In genomic region chr11:30949838-30950237, GRCh38 we compare ENCODE assay signal across 4 cellular contexts.
A peak's percentile ranks its signal among the peaks of the same experiment; 100 is the strongest.
TF ChIP-seq lines count a peak whose summit lies in the region.

No MANE protein-coding gene starts in this region.

TF ChIP-seq in HepG2, 621 proteins besides CTCF, POLR2A, EP300 and RAD21:
- peak; percentile 39 to 76; a peak in 3 of 4 replicates for TF ChIP-seq MAFK (conservative IDR thresholded peaks at IDR 0.05 in 1 of 2, IDR thresholded peaks at IDR 0.05 in 1 of 2; ENCODE audit: low read length in 2 of 2)
- no peak for TF ChIP-seq CHD4 (IDR thresholded peaks at IDR 0.05; ENCODE audit: borderline replicate concordance, low read length)
- TF ChIP-seq ZNF225 (CRISPR knock-in tag; IDR thresholded peaks at IDR 0.05), result no peak
- peak; percentile 61 for TF ChIP-seq MAFF (IDR thresholded peaks at IDR 0.05; ENCODE audit: low read depth, low read length)

TF ChIP-seq in A549, 52 proteins besides CTCF, POLR2A, EP300 and RAD21:
- TF ChIP-seq RARB (CRISPR knock-in tag; IDR thresholded peaks at IDR 0.05) (no peak), MAFK (IDR thresholded peaks at IDR 0.05; ENCODE audit: partially characterized antibody) (peak; percentile 73)

TF ChIP-seq in IMR-90, 13 proteins besides CTCF, POLR2A, EP300 and RAD21:
- TF ChIP-seq MXI1 (IDR thresholded peaks at IDR 0.05; ENCODE audit: borderline replicate concordance, low read depth, low read length) (no peak), MAFK (IDR thresholded peaks at IDR 0.05; ENCODE audit: low read depth, low read length) (peak; percentile 65)

TF ChIP-seq in K562, 482 proteins besides CTCF, POLR2A, EP300 and RAD21:
- TF ChIP-seq, protein P1, sequence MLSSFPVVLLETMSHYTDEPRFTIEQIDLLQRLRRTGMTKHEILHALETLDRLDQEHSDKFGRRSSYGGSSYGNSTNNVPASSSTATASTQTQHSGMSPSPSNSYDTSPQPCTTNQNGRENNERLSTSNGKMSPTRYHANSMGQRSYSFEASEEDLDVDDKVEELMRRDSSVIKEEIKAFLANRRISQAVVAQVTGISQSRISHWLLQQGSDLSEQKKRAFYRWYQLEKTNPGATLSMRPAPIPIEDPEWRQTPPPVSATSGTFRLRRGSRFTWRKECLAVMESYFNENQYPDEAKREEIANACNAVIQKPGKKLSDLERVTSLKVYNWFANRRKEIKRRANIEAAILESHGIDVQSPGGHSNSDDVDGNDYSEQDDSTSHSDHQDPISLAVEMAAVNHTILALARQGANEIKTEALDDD (IDR thresholded peaks at IDR 0.05), result no peak
- TF ChIP-seq FOSL1 (tag; conservative IDR thresholded peaks at IDR 0.05) (no peak), CHD4 (IDR thresholded peaks at IDR 0.05; ENCODE audit: insufficient read depth, insufficient replicate concordance, low read depth, low read length, poor library complexity, severe bottlenecking) (no peak), SMARCA5 (IDR thresholded peaks at IDR 0.05) (no peak), MAFK (IDR thresholded peaks at IDR 0.05; ENCODE audit: low read length) (0 out of 2 replicates have a peak, but pooled peaks have one; percentile 8), SAP30 (IDR thresholded peaks at IDR 0.05; ENCODE audit: borderline replicate concordance, insufficient read depth, low read depth, low read length, poor library complexity, severe bottlenecking) (no peak), ELK1 (CRISPR knock-in tag; IDR thresholded peaks at IDR 0.05) (no peak), CTCFL (IDR thresholded peaks at IDR 0.05; ENCODE audit: borderline replicate concordance, insufficient read depth, low read depth, low read length, poor library complexity, severe bottlenecking) (no peak)
